In genomic region chr2:241755777-241756176, GRCh38 we compare ENCODE assay signal across 26 cellular contexts. TPM values are rescaled to one million over a fixed set of nuclear protein-coding genes. Genes with fewer than 3 reads are reported as not detected.
DNase-seq lines count a peak whose midpoint lies in the region; ATAC-seq, FAIRE-seq and TF ChIP-seq lines count a peak whose summit lies in the region.
"Had no signal": no experiment of that assay in that cellular context is flagged by ENCODE, and none has a peak within 500 bp of the region (broad histone marks: within the 10 kb centered on the region; RNA-seq: fewer than 3 reads in every experiment).

No MANE protein-coding gene starts in this region.

- peaks cover 0 to 8% of the 10 kb centered on the region in 2 donors for H3K4me1 ChIP-seq in kidney (ENCODE audit: control insufficient read depth in 1 of 2, insufficient read depth in 1 of 2, low read depth in 1 of 2, low read length in 2 of 2)
- H3K4me1 ChIP-seq: A549, HAP-1 had no signal

- FAIRE-seq in kidney (lab: Jason Lieb, UNC): no peak
- FAIRE-seq: A549, GM12891, GM18507, H54 had no signal

- intact Hi-C loops in Right ventricle myocardium inferior (cut with DNase I) (no loop called here), cardiac septum (cut with DNase I) (no loop called here), kidney (cut with DNase I) (no loop called here)

- no peak overlapping the region for H3K4me3 ChIP-seq in SK-N-MC
- no peak overlapping the region for H3K4me3 ChIP-seq in kidney (ENCODE audit: low read length in 2 of 2)
- H3K4me3 ChIP-seq: A549, GM23338, HAP-1 had no signal

- ATAC-seq in Right ventricle myocardium inferior (no peak), HG03378 (IDR thresholded peaks at IDR 0.05; ENCODE audit: unreplicated experiment) (no peak)
- ATAC-seq: A549, GM23338 had no signal

- H3K9me3 ChIP-seq in SK-N-MC (ENCODE audit: low read depth, low read length) (no peaks in the 10 kb centered on the region), kidney (ENCODE audit: control insufficient read depth in 1 of 2, low read length in 2 of 2) (no peaks in the 10 kb centered on the region)
- H3K9me3 ChIP-seq: A549, HAP-1 had no signal

- H3K9ac ChIP-seq in SK-N-MC (ENCODE audit: insufficient read length): no peak overlapping the region
- no peak overlapping the region for H3K9ac ChIP-seq in kidney (ENCODE audit: low read length in 2 of 2)

- DNase-seq in Right ventricle myocardium inferior (ENCODE audit: missing footprints) (peak; percentile 41), cardiac septum (ENCODE audit: low spot score) (no peak), SK-N-MC (ENCODE audit: low read depth, low spot score) (no peak), kidney (peak; percentile 20), NCI-H524 treated with DMSO at 0.1 percent for 48 hours (lab: John Stamatoyannopoulos, UW) (no peak), cerebellum (ENCODE audit: low spot score) (no peak)
- DNase-seq: ACHN, AML-193, C1 segment of cervical spinal cord, Calu3, COR-L47, DMS53, DMS79 treated with DMSO at 0.1 percent for 48 hours, GF-D8, HFFc6 had no signal

- H3K27ac ChIP-seq in SK-N-MC: 0 out of 2 replicates have a peak overlapping the region, but pooled peaks have one; percentile 3
- no peak overlapping the region for H3K27ac ChIP-seq in kidney (ENCODE audit: low read depth in 2 of 2, low read length in 2 of 2)
- H3K27ac ChIP-seq: 22Rv1, A549 had no signal

- H3K36me3 ChIP-seq in SK-N-MC (ENCODE audit: insufficient read depth, low read length): peaks cover 16% of the 10 kb centered on the region; the same call in 1 of the 2 replicates
- peaks cover 12 to 40% of the 10 kb centered on the region in 2 donors for H3K36me3 ChIP-seq in kidney (ENCODE audit: control insufficient read depth in 1 of 2, insufficient read depth in 2 of 2, low read length in 2 of 2)

- no peak for TF ChIP-seq CTCF in kidney (IDR thresholded peaks at IDR 0.05; ENCODE audit: borderline replicate concordance, extremely low read depth, insufficient read depth)

RNA-seq across cellular contexts. Expression of gene GAL3ST2, which starts 20.8 kb away (rescaled TPM):
- total RNA-seq in Right ventricle myocardium inferior: not detected
- not detected for total RNA-seq in cardiac septum
- 0.19 TPM for total RNA-seq in kidney
- 0.39 TPM for polyA plus RNA-seq in kidney (ENCODE audit: insufficient read depth, low read depth, low replicate concordance)
- 0.45 TPM for total RNA-seq in cerebellum
- total RNA-seq: Calu3, Daoy, G401 had no signal
- polyA plus RNA-seq: BJ had no signal

RNA-seq across cellular contexts. Expression of gene D2HGDH, which starts 21.3 kb away (rescaled TPM):
- total RNA-seq in Right ventricle myocardium inferior: 19.6 TPM
- total RNA-seq in cardiac septum: 15.7 TPM
- 37.0 TPM for total RNA-seq in kidney
- polyA plus RNA-seq in kidney (ENCODE audit: insufficient read depth, low read depth, low replicate concordance): 49.3 TPM
- 6.3 TPM for total RNA-seq in cerebellum

RNA-seq across cellular contexts. Expression of gene NEU4, which starts 53.2 kb away (rescaled TPM):
- total RNA-seq in Right ventricle myocardium inferior: 0.30 TPM
- not detected for total RNA-seq in cardiac septum
- total RNA-seq in kidney: 0.76 TPM
- 2.8 TPM for polyA plus RNA-seq in kidney (ENCODE audit: insufficient read depth, low read depth, low replicate concordance)
- 0.82 TPM for total RNA-seq in cerebellum
- total RNA-seq: Daoy, G401 had no signal
- polyA plus RNA-seq: BJ had no signal

RNA-seq across cellular contexts. Expression of gene ING5, which starts 53.9 kb away (rescaled TPM):
- total RNA-seq in Right ventricle myocardium inferior: 16.5 TPM
- total RNA-seq in cardiac septum: 14.9 TPM
- 27.3 TPM for total RNA-seq in kidney
- polyA plus RNA-seq in kidney (ENCODE audit: insufficient read depth, low read depth, low replicate concordance): 37.7 TPM
- 33.2 TPM for total RNA-seq in cerebellum

Comparison
In these comparisons a context has a peak if more than half of its experiments do, and no peak if none do; other contexts are left out.
1. DNase-seq: peak in Right ventricle myocardium inferior (single experiment) and kidney (single experiment); none in cardiac septum (single experiment), SK-N-MC (single experiment), NCI-H524 treated with DMSO at 0.1 percent for 48 hours (single experiment) and cerebellum (single experiment).